1 cellular context compared by ENCODE assay signal in the genomic region with DNA sequence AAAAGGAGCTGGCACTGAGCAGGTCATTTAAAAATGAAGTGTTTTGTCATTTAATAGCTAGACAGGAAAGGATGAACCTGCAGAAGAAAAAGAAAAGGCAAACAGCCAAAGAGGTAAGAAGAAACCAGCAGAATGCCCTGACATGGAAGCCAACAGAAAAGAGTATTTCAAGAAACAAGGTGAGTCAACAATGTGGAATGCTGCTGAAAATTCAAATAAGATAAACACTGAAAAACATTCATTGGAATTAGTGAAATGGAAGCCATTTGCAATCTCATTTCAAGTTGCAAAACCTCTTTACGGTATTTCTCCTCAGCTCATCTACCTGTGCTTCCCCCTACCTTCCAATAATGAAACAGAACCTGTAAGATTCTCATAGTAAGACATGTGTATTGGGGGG.
TF ChIP-seq lines count a peak whose summit lies in the region.

No MANE protein-coding gene starts in this region.

TF ChIP-seq in SK-N-SH treated with all-trans-retinoic acid at 6 μM for 48 hours, 23 proteins besides CTCF, POLR2A, EP300 and RAD21 (continued from another document):
- TF ChIP-seq, protein P1, sequence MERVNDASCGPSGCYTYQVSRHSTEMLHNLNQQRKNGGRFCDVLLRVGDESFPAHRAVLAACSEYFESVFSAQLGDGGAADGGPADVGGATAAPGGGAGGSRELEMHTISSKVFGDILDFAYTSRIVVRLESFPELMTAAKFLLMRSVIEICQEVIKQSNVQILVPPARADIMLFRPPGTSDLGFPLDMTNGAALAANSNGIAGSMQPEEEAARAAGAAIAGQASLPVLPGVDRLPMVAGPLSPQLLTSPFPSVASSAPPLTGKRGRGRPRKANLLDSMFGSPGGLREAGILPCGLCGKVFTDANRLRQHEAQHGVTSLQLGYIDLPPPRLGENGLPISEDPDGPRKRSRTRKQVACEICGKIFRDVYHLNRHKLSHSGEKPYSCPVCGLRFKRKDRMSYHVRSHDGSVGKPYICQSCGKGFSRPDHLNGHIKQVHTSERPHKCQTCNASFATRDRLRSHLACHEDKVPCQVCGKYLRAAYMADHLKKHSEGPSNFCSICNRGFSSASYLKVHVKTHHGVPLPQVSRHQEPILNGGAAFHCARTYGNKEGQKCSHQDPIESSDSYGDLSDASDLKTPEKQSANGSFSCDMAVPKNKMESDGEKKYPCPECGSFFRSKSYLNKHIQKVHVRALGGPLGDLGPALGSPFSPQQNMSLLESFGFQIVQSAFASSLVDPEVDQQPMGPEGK (CRISPR knock-in tag; IDR thresholded peaks at IDR 0.05; ENCODE audit: borderline replicate concordance) = no peak
- TF ChIP-seq ARNTL (CRISPR knock-in tag; IDR thresholded peaks at IDR 0.05; ENCODE audit: borderline replicate concordance, low read depth) (no peak), CSDC2 (CRISPR knock-in tag; IDR thresholded peaks at IDR 0.05) (no peak)
TF ChIP-seq in SK-N-SH treated with all-trans-retinoic acid at 6 μM for 48 hours: peak in this region for 1.
